ENCODE assay signal across 24 cellular contexts in the genomic region with DNA sequence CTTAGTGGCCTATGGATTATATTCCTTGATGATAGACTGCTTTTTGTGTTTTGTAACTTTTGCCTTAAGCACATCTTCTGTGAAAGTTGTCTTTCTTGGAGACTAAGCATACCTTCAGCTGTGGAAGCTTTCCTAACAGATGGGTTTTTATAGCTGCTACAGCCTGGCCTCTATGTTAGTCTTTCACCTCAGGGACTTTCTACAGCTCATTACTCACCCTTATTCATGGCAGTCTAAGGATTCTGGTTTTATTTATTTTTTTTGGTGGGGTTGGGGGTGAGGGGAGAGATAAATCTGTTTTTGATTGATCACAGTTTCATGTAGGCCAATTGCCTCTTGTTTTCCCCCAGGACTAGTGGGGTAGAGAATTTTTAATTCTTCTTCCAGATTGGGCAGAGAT.
DNase-seq lines count a peak whose midpoint lies in the region; ATAC-seq and TF ChIP-seq lines count a peak whose summit lies in the region.
"Had no signal": no experiment of that assay in that cellular context is flagged by ENCODE, and none has a peak within 500 bp of the region (broad histone marks: within the 10 kb centered on the region; RNA-seq: fewer than 3 reads in every experiment).

No MANE protein-coding gene starts in this region.

- intact Hi-C loops in PC-3 (cut with micrococcal nuclease): no loop called here

- peaks cover 8 to 17% of the 10 kb centered on the region in 2 donors for H3K9me3 Mint-ChIP-seq in effector memory CD8-positive, alpha-beta T cell

- H3K9me3 ChIP-seq in PC-3 (ENCODE audit: low read length): no peaks in the 10 kb centered on the region
- H3K9me3 ChIP-seq: HAP-1 had no signal

- no peak overlapping the region for H3K4me2 ChIP-seq in PC-3 (ENCODE audit: low read length)

- no peaks in the 10 kb centered on the region for H3K4me1 Mint-ChIP-seq in effector memory CD8-positive, alpha-beta T cell (ENCODE audit: low read depth in 2 of 2)

- peak; percentile 50 for DNase-seq in EH (ENCODE audit: low read depth)
- DNase-seq in HEK293T (ENCODE audit: extremely low spot score): no peak
- peak; percentile 76 for DNase-seq in PC-3
- peak in 1 of 2 donors; percentile 24 for DNase-seq in foreskin keratinocyte
- no peak for DNase-seq in substantia nigra (lab: John Stamatoyannopoulos, UW)
- no peak for DNase-seq in effector memory CD8-positive, alpha-beta T cell
- DNase-seq in LoVo (ENCODE audit: low spot score): no peak
- DNase-seq: 8988T, ACHN, Calu3, DMS79 treated with DMSO at 0.1 percent for 48 hours, GOT3, Kasumi-1, NCI-H1048, NCI-H1417, NCI-H1694 treated with DMSO at 0.1 percent for 48 hours, NCI-H2081, NCI-H2227 treated with DMSO at 0.1 percent for 48 hours, NCI-H526 treated with DMSO at 0.1 percent for 48 hours, SHP77 treated with DMSO at 0.1 percent for 48 hours had no signal

- no peaks in the 10 kb centered on the region for H3K36me3 ChIP-seq in PC-3 (ENCODE audit: low read depth, low read length)
- H3K36me3 ChIP-seq: HAP-1 had no signal

- no peaks in the 10 kb centered on the region for H3K27me3 Mint-ChIP-seq in effector memory CD8-positive, alpha-beta T cell

- ATAC-seq in PC-3: peak; percentile 96
- peak; percentile 53 for ATAC-seq in foreskin keratinocyte
- no peak for ATAC-seq in effector memory CD8-positive, alpha-beta T cell (replicated peaks)
- ATAC-seq: HepG2, K562 had no signal

- H3K9me2 ChIP-seq in PC-3 (replicated peaks; ENCODE audit: low read length): no peaks in the 10 kb centered on the region

- peaks cover 10% of the 10 kb centered on the region for H3K4me1 ChIP-seq in PC-3 (ENCODE audit: insufficient read depth, low read length)
- H3K4me1 ChIP-seq in foreskin keratinocyte: peaks cover 3% of the 10 kb centered on the region
- H3K4me1 ChIP-seq: HAP-1 had no signal

- no peaks in the 10 kb centered on the region for H3K79me2 ChIP-seq in PC-3 (ENCODE audit: low read length)

- no peak overlapping the region for H3K27ac ChIP-seq in PC-3 (ENCODE audit: low read length)
- no peak overlapping the region for H3K27ac ChIP-seq in foreskin keratinocyte
- no peak overlapping the region for H3K27ac ChIP-seq in substantia nigra (ENCODE audit: low read depth, low read length, poor library complexity, severe bottlenecking)
- H3K27ac ChIP-seq: RWPE1 had no signal

- H4K20me1 ChIP-seq in PC-3 (ENCODE audit: low read length): no peaks in the 10 kb centered on the region

- no peak overlapping the region for H3K4me3 Mint-ChIP-seq in effector memory CD8-positive, alpha-beta T cell

- no peak overlapping the region for H3K9ac ChIP-seq in PC-3 (ENCODE audit: low read length)

- no peaks in the 10 kb centered on the region for H3F3A ChIP-seq in PC-3 (ENCODE audit: low read length, unreplicated experiment)

- CTCF ChIA-PET in HEK293T (lab: Yijun Ruan, JAX): interaction anchor here (1.0 kb wide), 1 partner anchor 220 kb away, joined by 3 read pairs; the partner anchor contains the start of gene DKK1
- CTCF ChIA-PET in PC-3 (lab: Charles Lee): no interaction called here

- BruUV-seq in PC-3 (replicated peaks; lab: Mats Ljungman, UMichigan): no TSS peak

- no peaks in the 10 kb centered on the region for H3K36me3 Mint-ChIP-seq in effector memory CD8-positive, alpha-beta T cell (ENCODE audit: insufficient read depth)

- no peak overlapping the region for H3K4me3 ChIP-seq in PC-3 (ENCODE audit: low read length)
- H3K4me3 ChIP-seq: HAP-1, K562 had no signal

- POLR2A ChIA-PET in HEK293T (lab: Yijun Ruan, JAX): no interaction called here
- POLR2A ChIA-PET in PC-3 (lab: Charles Lee; ENCODE audit: unreplicated experiment): no interaction called here

- H3K27me3 ChIP-seq in PC-3 (ENCODE audit: low read length) (no peaks in the 10 kb centered on the region), foreskin keratinocyte (no peaks in the 10 kb centered on the region)

- no peak for TF ChIP-seq CTCF in PC-3 (conservative IDR thresholded peaks at IDR 0.05; ENCODE audit: low read depth, low read length)
- no peak for TF ChIP-seq CTCF in foreskin keratinocyte (conservative IDR thresholded peaks at IDR 0.05)

- no peak overlapping the region for H3K27ac Mint-ChIP-seq in effector memory CD8-positive, alpha-beta T cell

- H2AFZ ChIP-seq in PC-3 (ENCODE audit: low read length): 0 out of 2 replicates have a peak overlapping the region, but pooled peaks have one; percentile 0

TF ChIP-seq in HEK293T, 16 proteins besides CTCF, POLR2A, EP300 and RAD21:
- no peak for TF ChIP-seq ZNF384 (IDR thresholded peaks at IDR 0.05)
- TF ChIP-seq PKNOX1 (IDR thresholded peaks at IDR 0.05): peak; percentile 26; the same call in 1 of the 2 replicates

Comparison
In these comparisons a context has a peak if more than half of its experiments do, and no peak if none do; other contexts are left out.
1. DNase-seq: peak in EH (single experiment) and PC-3 (single experiment); none in HEK293T (single experiment), substantia nigra (0 of 49), effector memory CD8-positive, alpha-beta T cell (0 of 3) and LoVo (single experiment).